In genomic region chr3:123650101-123650500, GRCh38 we compare ENCODE assay signal across 22 cellular contexts.
"Had no signal": no experiment of that assay in that cellular context is flagged by ENCODE, and none has a peak within 500 bp of the region (broad histone marks: within the 10 kb centered on the region; RNA-seq: fewer than 3 reads in every experiment).

No MANE protein-coding gene starts in this region.

- H3K4me1 Mint-ChIP-seq: activated naive CD8-positive, alpha-beta T cell treated with anti-CD3 and anti-CD28 coated beads for 36 hours; activated T-helper 17 cell treated with anti-CD3 and anti-CD28 coated beads, Interleukin-2, amount 50 U/mL, for 72 hours; memory B cell; T-cell had no signal

- H3K9me3 ChIP-seq: ovary, prostate gland, right atrium auricular region, upper lobe of left lung had no signal

- H3K27ac Mint-ChIP-seq: activated naive CD8-positive, alpha-beta T cell treated with anti-CD3 and anti-CD28 coated beads for 36 hours; activated T-cell treated with anti-CD3 and anti-CD28 coated beads, Interleukin-2, amount 50 U/mL, for 24 hours; activated T-helper 17 cell treated with anti-CD3 and anti-CD28 coated beads, Interleukin-2, amount 50 U/mL, for 72 hours; memory B cell; stimulated activated naive CD8-positive, alpha-beta T cell treated with anti-CD3 and anti-CD28 coated beads, Interleukin-15, Interleukin-2, amounts not matched to agents 100 ng/mL and 50 ng/mL, for 24 hours; T-cell; T-helper 2 cell treated with Interferon-gamma antibody and Interleukin-4, amounts not matched to agents 5 μg/mL and 100 μg/mL, for 36 hours had no signal

- H3K4me1 ChIP-seq: prostate gland had no signal

- H3K27me3 ChIP-seq: ovary, right atrium auricular region, upper lobe of left lung had no signal

- H3K36me3 ChIP-seq: ovary, right atrium auricular region had no signal

- ATAC-seq: activated T-helper 17 cell treated with anti-CD3 and anti-CD28 coated beads, Interleukin-2, amount 50 U/mL, for 72 hours; esophagus mucosa; left colon; SK-N-SH treated with all-trans-retinoic acid at 6 μM for 48 hours; T-cell had no signal

- H3K9me3 Mint-ChIP-seq: activated naive CD8-positive, alpha-beta T cell treated with anti-CD3 and anti-CD28 coated beads for 36 hours; activated T-cell treated with anti-CD3 and anti-CD28 coated beads, Interleukin-2, amount 50 U/mL, for 24 hours; activated T-helper 17 cell treated with anti-CD3 and anti-CD28 coated beads, Interleukin-2, amount 50 U/mL, for 72 hours; memory B cell; stimulated activated naive CD8-positive, alpha-beta T cell treated with anti-CD3 and anti-CD28 coated beads, Interleukin-15, Interleukin-2, amounts not matched to agents 100 ng/mL and 50 ng/mL, for 24 hours; T-cell; T-helper 2 cell treated with Interferon-gamma antibody and Interleukin-4, amounts not matched to agents 5 μg/mL and 100 μg/mL, for 36 hours had no signal

- H3K27me3 Mint-ChIP-seq: activated naive CD8-positive, alpha-beta T cell treated with anti-CD3 and anti-CD28 coated beads for 36 hours; activated T-cell treated with anti-CD3 and anti-CD28 coated beads, Interleukin-2, amount 50 U/mL, for 24 hours; activated T-helper 17 cell treated with anti-CD3 and anti-CD28 coated beads, Interleukin-2, amount 50 U/mL, for 72 hours; stimulated activated naive CD8-positive, alpha-beta T cell treated with anti-CD3 and anti-CD28 coated beads, Interleukin-15, Interleukin-2, amounts not matched to agents 100 ng/mL and 50 ng/mL, for 24 hours had no signal

- FAIRE-seq: endothelial cell of umbilical vein, keratinocyte had no signal

- H3K36me3 Mint-ChIP-seq: activated naive CD8-positive, alpha-beta T cell treated with anti-CD3 and anti-CD28 coated beads for 36 hours; memory B cell; T-cell had no signal

- H3K27ac ChIP-seq: ovary, prostate gland, right atrium auricular region had no signal

- H3K4me3 Mint-ChIP-seq: activated naive CD8-positive, alpha-beta T cell treated with anti-CD3 and anti-CD28 coated beads for 36 hours; activated T-cell treated with anti-CD3 and anti-CD28 coated beads, Interleukin-2, amount 50 U/mL, for 24 hours; activated T-helper 17 cell treated with anti-CD3 and anti-CD28 coated beads, Interleukin-2, amount 50 U/mL, for 72 hours; memory B cell; stimulated activated naive CD8-positive, alpha-beta T cell treated with anti-CD3 and anti-CD28 coated beads, Interleukin-15, Interleukin-2, amounts not matched to agents 100 ng/mL and 50 ng/mL, for 24 hours; T-cell; T-helper 2 cell treated with Interferon-gamma antibody and Interleukin-4, amounts not matched to agents 5 μg/mL and 100 μg/mL, for 36 hours had no signal

- H3K4me3 ChIP-seq: ovary, prostate gland, right atrium auricular region, upper lobe of left lung had no signal

- DNase-seq: activated CD4-positive, alpha-beta T cell treated with anti-CD3 and anti-CD28 coated beads, Interleukin-2, amount 50 U/mL, for 4 hours; activated CD8-positive, alpha-beta memory T cell treated with anti-CD3 and anti-CD28 coated beads for 24 hours; activated CD8-positive, alpha-beta memory T cell treated with anti-CD3 and anti-CD28 coated beads, Interleukin-2, amount 50 U/mL, for 4 hours; activated naive CD8-positive, alpha-beta T cell treated with anti-CD3 and anti-CD28 coated beads for 36 hours; activated T-cell treated with anti-CD3 and anti-CD28 coated beads, Interleukin-2, amount 50 U/mL, for 24 hours; dermis blood vessel endothelial cell; effector memory CD4-positive, alpha-beta T cell; left colon; ovary; stimulated activated CD4-positive, alpha-beta T cell treated with anti-CD3 and anti-CD28 coated beads, Interleukin-4, amount 100 ng/mL, for 24 hours; T-cell; upper lobe of left lung had no signal
